ENCODE assay signal across 10 cellular contexts in the genomic region with DNA sequence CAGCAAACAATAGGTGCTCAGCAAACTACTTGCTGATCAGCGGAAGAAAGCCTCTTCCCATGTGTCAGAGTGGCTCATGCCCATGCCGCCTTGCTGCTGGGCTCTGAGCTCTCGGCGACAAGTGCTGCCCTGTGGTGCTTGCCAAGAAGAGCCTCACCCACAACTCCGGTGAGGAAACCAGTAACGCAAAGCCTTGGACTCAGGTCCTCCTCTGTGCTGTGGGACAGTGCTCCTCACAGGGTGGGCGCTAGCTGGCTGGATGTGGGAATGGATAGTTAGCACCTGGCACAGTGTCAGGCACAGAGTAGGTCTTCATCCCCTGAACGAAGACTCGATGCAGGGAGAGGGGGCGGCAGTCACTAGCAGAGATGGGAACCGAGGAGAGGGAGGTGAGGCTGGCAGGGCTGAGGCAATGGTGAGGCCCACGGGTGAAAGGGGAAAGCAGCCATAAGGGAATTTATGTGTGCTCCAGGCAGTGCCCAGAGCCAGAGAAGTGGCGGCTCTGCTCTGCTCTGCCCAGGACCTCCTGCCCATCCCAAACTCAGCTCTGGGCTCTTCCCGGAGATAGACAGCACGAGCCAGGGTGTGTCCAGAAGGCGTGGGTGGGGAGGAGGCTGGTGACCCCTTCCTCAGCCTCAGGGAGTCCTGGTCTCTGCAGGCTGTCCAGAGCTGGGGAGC. TPM values are rescaled to one million over a fixed set of nuclear protein-coding genes. Genes with fewer than 3 reads are reported as not detected.
A peak's percentile ranks its signal among the peaks of the same experiment; 100 is the strongest.
DNase-seq lines count a peak whose midpoint lies in the region; ATAC-seq and TF ChIP-seq lines count a peak whose summit lies in the region.
"Had no signal": no experiment of that assay in that cellular context is flagged by ENCODE, and none has a peak within 500 bp of the region (broad histone marks: within the 10 kb centered on the region; RNA-seq: fewer than 3 reads in every experiment).

No MANE protein-coding gene starts in this region.

- H3F3A ChIP-seq in neural progenitor cell (ENCODE audit: low read depth) = peaks cover 23% of the 10 kb centered on the region

- TF ChIP-seq CTCF in chondrocyte (IDR thresholded peaks at IDR 0.05) = no peak
- no peak for TF ChIP-seq CTCF in neural progenitor cell (IDR thresholded peaks at IDR 0.05)

- no peak overlapping the region for H2AFZ ChIP-seq in neural progenitor cell (replicated peaks)

- no peak overlapping the region for H3K4me3 ChIP-seq in CD8-positive, alpha-beta memory T cell (ENCODE audit: low read length)
- peak overlapping the region; percentile 42 for H3K4me3 ChIP-seq in neural progenitor cell
- H3K4me3 ChIP-seq: right lobe of liver, SK-N-MC had no signal

- H3K9me3 Mint-ChIP-seq in CD8-positive, alpha-beta memory T cell = no peaks in the 10 kb centered on the region
- H3K9me3 Mint-ChIP-seq in chondrocyte (ENCODE audit: low read depth) (no peaks in the 10 kb centered on the region), neural progenitor cell (no peaks in the 10 kb centered on the region)

- POLR2A ChIA-PET in CD8-positive, alpha-beta memory T cell (lab: Charles Lee) = no interaction called here
- POLR2A ChIA-PET in HEK293T (lab: Yijun Ruan, JAX) = no interaction called here

- no peak overlapping the region for H3K9ac ChIP-seq in neural progenitor cell

- DNase-seq in CD8-positive, alpha-beta memory T cell = peak in 1 of 5 donors; percentile 26
- peak; percentile 20 for DNase-seq in NCI-H2029 treated with DMSO at 0.1 percent for 48 hours (lab: John Stamatoyannopoulos, UW)
- DNase-seq in chondrocyte (ENCODE audit: low spot score) = peak; percentile 59
- DNase-seq in neural progenitor cell (ENCODE audit: low spot score) = no peak
- no peak for DNase-seq in NCI-H2171 treated with DMSO at 0.1 percent for 48 hours (lab: John Stamatoyannopoulos, UW)
- DNase-seq in stimulated activated CD4-positive, alpha-beta T cell treated with anti-CD3 and anti-CD28 coated beads, Interleukin-4, amount 100 ng/mL, for 24 hours = no peak
- no peak for DNase-seq in HEK293T (ENCODE audit: extremely low spot score)

- H3K79me2 ChIP-seq in neural progenitor cell (ENCODE audit: low read depth) = no peaks in the 10 kb centered on the region

- CTCF ChIA-PET in CD8-positive, alpha-beta memory T cell (lab: Charles Lee) = no interaction called here
- CTCF ChIA-PET in HEK293T (lab: Yijun Ruan, JAX) = no interaction called here

- no peaks in the 10 kb centered on the region for H3K27me3 Mint-ChIP-seq in CD8-positive, alpha-beta memory T cell
- H3K27me3 Mint-ChIP-seq in chondrocyte (ENCODE audit: low read depth) = no peaks in the 10 kb centered on the region
- H3K27me3 Mint-ChIP-seq in neural progenitor cell (ENCODE audit: insufficient read depth, low read depth) = peaks cover 9% of the 10 kb centered on the region

- peak overlapping the region; percentile 94 to 100 (median 99) for H3K27ac Mint-ChIP-seq in CD8-positive, alpha-beta memory T cell
- H3K27ac Mint-ChIP-seq in chondrocyte (ENCODE audit: unreplicated experiment) (peak overlapping the region; percentile 29), neural progenitor cell (peak overlapping the region; percentile 29)

- peaks cover 10% of the 10 kb centered on the region for H4K20me1 ChIP-seq in neural progenitor cell (ENCODE audit: low read depth)

- H3K9me3 ChIP-seq in CD8-positive, alpha-beta memory T cell (ENCODE audit: low read length) = no peaks in the 10 kb centered on the region
- H3K9me3 ChIP-seq in neural progenitor cell (ENCODE audit: low read depth) = no peaks in the 10 kb centered on the region
- H3K9me3 ChIP-seq: right lobe of liver had no signal

- H3K4me1 ChIP-seq in CD8-positive, alpha-beta memory T cell (ENCODE audit: insufficient read depth, low read length) = peaks cover 42% of the 10 kb centered on the region
- H3K4me1 ChIP-seq in neural progenitor cell = peaks cover 68% of the 10 kb centered on the region
- H3K4me1 ChIP-seq: right lobe of liver had no signal

- H3K4me2 ChIP-seq in neural progenitor cell = peak overlapping the region; percentile 83

- no peaks in the 10 kb centered on the region for H3K36me3 ChIP-seq in CD8-positive, alpha-beta memory T cell (ENCODE audit: insufficient read depth, low read length)
- no peaks in the 10 kb centered on the region for H3K36me3 ChIP-seq in neural progenitor cell
- H3K36me3 ChIP-seq: right lobe of liver had no signal

- H3K27ac ChIP-seq in CD8-positive, alpha-beta memory T cell (ENCODE audit: low read depth, low read length) = peak overlapping the region; percentile 95
- H3K27ac ChIP-seq in neural progenitor cell = no peak overlapping the region
- H3K27ac ChIP-seq: SK-N-MC had no signal

- peaks cover 36 to 59% (median 38%) of the 10 kb centered on the region in 3 donors for H3K4me1 Mint-ChIP-seq in CD8-positive, alpha-beta memory T cell
- H3K4me1 Mint-ChIP-seq in chondrocyte (ENCODE audit: low read depth) (peaks cover 73% of the 10 kb centered on the region), neural progenitor cell (peaks cover 58% of the 10 kb centered on the region)

- H3K27me3 ChIP-seq in CD8-positive, alpha-beta memory T cell (ENCODE audit: insufficient read depth, low read length, poor library complexity, severe bottlenecking) = no peaks in the 10 kb centered on the region
- H3K27me3 ChIP-seq in neural progenitor cell = no peaks in the 10 kb centered on the region
- H3K27me3 ChIP-seq: right lobe of liver had no signal

- peak overlapping the region; percentile 80 to 94 (median 85) for H3K4me3 Mint-ChIP-seq in CD8-positive, alpha-beta memory T cell
- H3K4me3 Mint-ChIP-seq in chondrocyte (ENCODE audit: unreplicated experiment) = no peak overlapping the region
- no peak overlapping the region for H3K4me3 Mint-ChIP-seq in neural progenitor cell

- ATAC-seq in GM21515 (IDR thresholded peaks at IDR 0.05; ENCODE audit: unreplicated experiment) = no peak
- ATAC-seq: right lobe of liver had no signal

- peaks cover 0 to 3% (median 3%) of the 10 kb centered on the region in 3 donors for H3K36me3 Mint-ChIP-seq in CD8-positive, alpha-beta memory T cell
- no peaks in the 10 kb centered on the region for H3K36me3 Mint-ChIP-seq in chondrocyte (ENCODE audit: low read depth)
- H3K36me3 Mint-ChIP-seq in neural progenitor cell = no peaks in the 10 kb centered on the region

TF ChIP-seq in HEK293T, 16 proteins besides CTCF, POLR2A, EP300 and RAD21:
- TF ChIP-seq SUZ12 (IDR thresholded peaks at IDR 0.05) (no peak), ZNF384 (IDR thresholded peaks at IDR 0.05) (no peak), CTBP1 (IDR thresholded peaks at IDR 0.05; ENCODE audit: borderline replicate concordance) (no peak), L3MBTL2 (conservative IDR thresholded peaks at IDR 0.05) (no peak), SP1 (IDR thresholded peaks at IDR 0.05) (no peak)

RNA-seq across cellular contexts. Expression of gene IQSEC1, which starts 55.7 kb away (rescaled TPM):
- 10 to 100 TPM; 18.5 to 19.8 TPM for total RNA-seq in CD8-positive, alpha-beta memory T cell
- polyA plus RNA-seq in CD8-positive, alpha-beta memory T cell = 33.7 TPM
- 37.2 to 43.3 TPM (median 38.2 TPM) in 3 replicates for total RNA-seq in chondrocyte
- 8.9 and 19.7 TPM in 2 replicates for total RNA-seq in neural progenitor cell (ENCODE audit: low replicate concordance)

Comparison
In these comparisons a context has a peak if more than half of its experiments do, and no peak if none do; other contexts are left out.
1. DNase-seq: peak in NCI-H2029 treated with DMSO at 0.1 percent for 48 hours (single experiment) and chondrocyte (single experiment); none in neural progenitor cell (single experiment), NCI-H2171 treated with DMSO at 0.1 percent for 48 hours (single experiment), stimulated activated CD4-positive, alpha-beta T cell treated with anti-CD3 and anti-CD28 coated beads, Interleukin-4, amount 100 ng/mL, for 24 hours (single experiment) and HEK293T (single experiment).
2. H3K27ac Mint-ChIP-seq: peak in every context shown above with its lines; median percentile 99 in CD8-positive, alpha-beta memory T cell; 29 in chondrocyte; 29 in neural progenitor cell.
3. H3K4me3 Mint-ChIP-seq: peak in CD8-positive, alpha-beta memory T cell (7 of 7); none in chondrocyte (single experiment) and neural progenitor cell (single experiment).